In genomic region chr2:16442971-16443370, GRCh38 we compare ENCODE assay signal across 19 cellular contexts.
A peak's percentile ranks its signal among the peaks of the same experiment; 100 is the strongest.
DNase-seq lines count a peak whose midpoint lies in the region; ATAC-seq and TF ChIP-seq lines count a peak whose summit lies in the region.
"Had no signal": no experiment of that assay in that cellular context is flagged by ENCODE, and none has a peak within 500 bp of the region (broad histone marks: within the 10 kb centered on the region; RNA-seq: fewer than 3 reads in every experiment).

No MANE protein-coding gene starts in this region.

- no peak for DNase-seq in left ventricle myocardium superior
- DNase-seq in right cardiac atrium: no peak
- DNase-seq in OCI-LY7 (ENCODE audit: low spot score): peak; percentile 1
- peak; percentile 77 for DNase-seq in esophagus muscularis mucosa (ENCODE audit: extremely low spot score)
- no peak for DNase-seq in T-cell
- no peak for DNase-seq in CD14-positive monocyte (ENCODE audit: low spot score)
- DNase-seq: CD4-positive, CD25-positive, alpha-beta regulatory T cell; CD8-positive, alpha-beta memory T cell; COR-L47; DMS 273 treated with DMSO at 0.1 percent for 48 hours; DMS53; DND-41; EL; GOT3; H7 had no signal

- H3K27me3 Mint-ChIP-seq in T-cell: peaks cover 0 to 13% of the 10 kb centered on the region in 2 donors
- H3K27me3 Mint-ChIP-seq in CD14-positive monocyte (ENCODE audit: low read depth in 3 of 3): peaks cover 1 to 3% (median 3%) of the 10 kb centered on the region in 3 donors
- H3K27me3 Mint-ChIP-seq: CD4-positive, CD25-positive, alpha-beta regulatory T cell had no signal

- no peak overlapping the region for H3K4me3 ChIP-seq in right cardiac atrium (ENCODE audit: low read length)
- H3K4me3 ChIP-seq in OCI-LY7 (ENCODE audit: low read depth, low read length, poor library complexity, severe bottlenecking): no peak overlapping the region
- H3K4me3 ChIP-seq in esophagus muscularis mucosa: no peak overlapping the region
- H3K4me3 ChIP-seq: BLaER1 treated with 17β-estradiol and CSF1 and Interleukin-3, amounts not matched to agents 10 nM and 100 nM; GM12878 had no signal

- TF ChIP-seq CTCF in OCI-LY7 (conservative IDR thresholded peaks at IDR 0.05; ENCODE audit: low read length) (0 out of 2 replicates have a peak, but pooled peaks have one; percentile 21), esophagus muscularis mucosa (IDR thresholded peaks at IDR 0.05) (no peak), CD14-positive monocyte (IDR thresholded peaks at IDR 0.05) (no peak)

- no peaks in the 10 kb centered on the region for H4K20me1 ChIP-seq in OCI-LY7 (ENCODE audit: insufficient read depth, low read length)
- H4K20me1 ChIP-seq: BLaER1 treated with 17β-estradiol and CSF1 and Interleukin-3, amounts not matched to agents 10 nM and 100 nM had no signal

- H3K27me3 ChIP-seq in right cardiac atrium (ENCODE audit: control insufficient read depth, insufficient read depth) (no peaks in the 10 kb centered on the region), esophagus muscularis mucosa (no peaks in the 10 kb centered on the region)
- H3K27me3 ChIP-seq: BLaER1 treated with 17β-estradiol and CSF1 and Interleukin-3, amounts not matched to agents 10 nM and 100 nM had no signal

- WGBS in right cardiac atrium: 92% methylated on average over 1 of the region's 1 CpG
- WGBS in esophagus muscularis mucosa: 90% methylated on average over 1 of the region's 1 CpG

- CTCF ChIA-PET in OCI-LY7 (lab: Charles Lee; ENCODE audit: unreplicated experiment): no interaction called here
- CTCF ChIA-PET in T-cell (lab: Charles Lee): no interaction called here

- H3K9me3 ChIP-seq in right cardiac atrium (ENCODE audit: control insufficient read depth, low read length) (no peaks in the 10 kb centered on the region), OCI-LY7 (ENCODE audit: low read length) (no peaks in the 10 kb centered on the region), esophagus muscularis mucosa (no peaks in the 10 kb centered on the region)
- H3K9me3 ChIP-seq: BLaER1 treated with 17β-estradiol and CSF1 and Interleukin-3, amounts not matched to agents 10 nM and 100 nM had no signal

- H3K27ac ChIP-seq in right cardiac atrium (ENCODE audit: low read length) (no peak overlapping the region), OCI-LY7 (ENCODE audit: low read depth, low read length, poor library complexity, severe bottlenecking) (no peak overlapping the region), esophagus muscularis mucosa (replicated peaks in 1 of 4) (no peak overlapping the region)
- H3K27ac ChIP-seq: BLaER1 treated with 17β-estradiol and CSF1 and Interleukin-3, amounts not matched to agents 10 nM and 100 nM had no signal

- no peaks in the 10 kb centered on the region for H3K4me1 ChIP-seq in right cardiac atrium (ENCODE audit: control insufficient read depth, insufficient read depth, low read length)
- H3K4me1 ChIP-seq in OCI-LY7 (ENCODE audit: insufficient read depth, low read length, poor library complexity, severe bottlenecking): no peaks in the 10 kb centered on the region
- H3K4me1 ChIP-seq in esophagus muscularis mucosa: no peaks in the 10 kb centered on the region
- H3K4me1 ChIP-seq: BLaER1 treated with 17β-estradiol and CSF1 and Interleukin-3, amounts not matched to agents 10 nM and 100 nM had no signal

- intact Hi-C loops in left ventricle myocardium superior (cut with micrococcal nuclease) (no loop called here), right cardiac atrium (cut with DNase I) (no loop called here), OCI-LY7 (cut with micrococcal nuclease; ENCODE audit: unreplicated experiment) (no loop called here), esophagus muscularis mucosa (cut with DNase I) (no loop called here), CD14-positive monocyte (cut with micrococcal nuclease) (no loop called here)

- no peak for TF ChIP-seq POLR2A in esophagus muscularis mucosa (IDR thresholded peaks at IDR 0.05; ENCODE audit: low read depth)

- H3K36me3 Mint-ChIP-seq in T-cell: no peaks in the 10 kb centered on the region
- no peaks in the 10 kb centered on the region for H3K36me3 Mint-ChIP-seq in CD14-positive monocyte
- H3K36me3 Mint-ChIP-seq: CD4-positive, CD25-positive, alpha-beta regulatory T cell; CD8-positive, alpha-beta memory T cell had no signal

- H3K4me1 Mint-ChIP-seq in T-cell (no peaks in the 10 kb centered on the region), CD14-positive monocyte (no peaks in the 10 kb centered on the region)
- H3K4me1 Mint-ChIP-seq: B cell; CD4-positive, CD25-positive, alpha-beta regulatory T cell; CD8-positive, alpha-beta memory T cell had no signal

- no peak overlapping the region for H3K4me2 ChIP-seq in OCI-LY7 (ENCODE audit: low read length)
- H3K4me2 ChIP-seq: BLaER1 treated with 17β-estradiol and CSF1 and Interleukin-3, amounts not matched to agents 10 nM and 100 nM had no signal

- no peak overlapping the region for H3K27ac Mint-ChIP-seq in T-cell
- H3K27ac Mint-ChIP-seq in CD14-positive monocyte: no peak overlapping the region
- H3K27ac Mint-ChIP-seq: B cell; CD4-positive, CD25-positive, alpha-beta regulatory T cell; CD8-positive, alpha-beta memory T cell had no signal

- ATAC-seq in left ventricle myocardium superior (peak; percentile 38), right cardiac atrium (no peak), T-cell (replicated peaks in 1 of 4) (no peak)
- ATAC-seq: GM12878, HCT116 had no signal

- no peak overlapping the region for H2AFZ ChIP-seq in OCI-LY7 (ENCODE audit: low read length)

- H3K9me2 ChIP-seq in OCI-LY7 (ENCODE audit: insufficient read depth, low read length): no peaks in the 10 kb centered on the region

- no peaks in the 10 kb centered on the region for H3K36me3 ChIP-seq in OCI-LY7 (ENCODE audit: insufficient read depth, low read length)
- no peaks in the 10 kb centered on the region for H3K36me3 ChIP-seq in esophagus muscularis mucosa
- H3K36me3 ChIP-seq: BLaER1 treated with 17β-estradiol and CSF1 and Interleukin-3, amounts not matched to agents 10 nM and 100 nM had no signal

- POLR2A ChIA-PET in OCI-LY7 (lab: Charles Lee) (interaction anchor here (0.6 kb wide), 1 partner anchor 24 kb away, joined by 10 read pairs; no protein-coding TSS in a partner anchor), T-cell (lab: Charles Lee) (no interaction called here)

- H3K4me3 Mint-ChIP-seq in T-cell (no peak overlapping the region), CD14-positive monocyte (no peak overlapping the region)
- H3K4me3 Mint-ChIP-seq: B cell; CD4-positive, CD25-positive, alpha-beta regulatory T cell; CD8-positive, alpha-beta memory T cell had no signal

- no TSS peak for BruUV-seq in OCI-LY7 (replicated peaks; lab: Mats Ljungman, UMichigan)

- TF ChIP-seq EP300 in esophagus muscularis mucosa (IDR thresholded peaks at IDR 0.05): no peak

- no peaks in the 10 kb centered on the region for H3K9me3 Mint-ChIP-seq in T-cell
- H3K9me3 Mint-ChIP-seq in CD14-positive monocyte: peaks cover 0 to 2% (median 0%) of the 10 kb centered on the region in 7 donors

- H3K79me2 ChIP-seq in OCI-LY7 (ENCODE audit: insufficient read depth, low read depth, low read length): no peaks in the 10 kb centered on the region

Comparison
In these comparisons a context has a peak if more than half of its experiments do, and no peak if none do; other contexts are left out.
1. DNase-seq: peak in OCI-LY7 (single experiment) and esophagus muscularis mucosa (single experiment); none in left ventricle myocardium superior (single experiment), right cardiac atrium (0 of 3), T-cell (0 of 34) and CD14-positive monocyte (single experiment).